ENCODE assay signal across 11 cellular contexts in genomic region chr17:40548491-40548981, GRCh38. TPM values are rescaled to one million over a fixed set of nuclear protein-coding genes. Genes with fewer than 3 reads are reported as not detected.
DNase-seq lines count a peak whose midpoint lies in the region; ATAC-seq and TF ChIP-seq lines count a peak whose summit lies in the region.
"Had no signal": no experiment of that assay in that cellular context is flagged by ENCODE, and none has a peak within 500 bp of the region (broad histone marks: within the 10 kb centered on the region; RNA-seq: fewer than 3 reads in every experiment).

No MANE protein-coding gene starts in this region.

- peak overlapping the region; percentile 31 for H3K27ac Mint-ChIP-seq in neural crest cell (ENCODE audit: unreplicated experiment)

- CTCF ChIA-PET in mammary epithelial cell (lab: Charles Lee; ENCODE audit: low non-redundant PET), result interaction anchor here (0.6 to 1.2 kb wide), 2 partner anchors 11 to 48 kb away, joined by 4 to 6 read pairs; no protein-coding TSS in a partner anchor

- H3K9me3 ChIP-seq in right cardiac atrium (ENCODE audit: control insufficient read depth, low read length) (no peaks in the 10 kb centered on the region), mammary epithelial cell (replicated peaks; ENCODE audit: insufficient read depth, low read length) (no peaks in the 10 kb centered on the region), vagina (no peaks in the 10 kb centered on the region)

- WGBS in right cardiac atrium, result 93% methylated on average over 9 of the region's 9 CpGs
- 72% methylated on average over 9 of the region's 9 CpGs for WGBS in mammary epithelial cell (ENCODE audit: low coverage, missing lambda C conversion rate)

- H3K4me3 ChIP-seq in right cardiac atrium (ENCODE audit: low read length) (no peak overlapping the region), mammary epithelial cell (replicated peaks in 1 of 3; ENCODE audit: insufficient read depth in 1 of 3, low read depth in 2 of 3, low read length in 3 of 3) (no peak overlapping the region), vagina (no peak overlapping the region)

- in situ Hi-C loops in mammary epithelial cell (cut with MboI; ENCODE audit: low sequenced_read_pairs in 2 of 2), result no loop called here

- peaks cover 38% of the 10 kb centered on the region for H3K4me1 Mint-ChIP-seq in neural crest cell

- H3K27ac ChIP-seq in right cardiac atrium (ENCODE audit: low read length) (peak overlapping the region; percentile 60), mammary epithelial cell (ENCODE audit: insufficient read depth, low read depth, low read length) (no peak overlapping the region), vagina (peak overlapping the region; percentile 88)
- H3K27ac ChIP-seq: HL-60 had no signal

- dilution Hi-C loops in mammary epithelial cell (cut with HindIII; ENCODE audit: low sequenced_read_pairs), result no loop called here

- no peaks in the 10 kb centered on the region for H4K20me1 ChIP-seq in mammary epithelial cell (ENCODE audit: insufficient read depth, low read length)

- H3K4me2 ChIP-seq in mammary epithelial cell (ENCODE audit: insufficient read depth, low read depth, low read length), result no peak overlapping the region

- no peaks in the 10 kb centered on the region for H3K36me3 Mint-ChIP-seq in neural crest cell (ENCODE audit: low read depth)

- no peaks in the 10 kb centered on the region for H3K79me2 ChIP-seq in mammary epithelial cell (ENCODE audit: insufficient read depth, low read length)

- H3K9me3 Mint-ChIP-seq in neural crest cell, result no peaks in the 10 kb centered on the region

- H3K4me3 Mint-ChIP-seq in neural crest cell, result no peak overlapping the region

- H2AFZ ChIP-seq in mammary epithelial cell (ENCODE audit: low read depth, low read length), result peak overlapping the region; percentile 2

- H3K27me3 Mint-ChIP-seq in neural crest cell (ENCODE audit: low read depth), result no peaks in the 10 kb centered on the region

- no TSS peak for BruUV-seq in mammary epithelial cell (replicated peaks; lab: Mats Ljungman, UMichigan)

- ATAC-seq in right cardiac atrium (no peak), left ventricle myocardium superior (no peak)

- H3K4me1 ChIP-seq in right cardiac atrium (ENCODE audit: control insufficient read depth, insufficient read depth, low read length) (peaks cover 45% of the 10 kb centered on the region), mammary epithelial cell (ENCODE audit: insufficient read depth, low read length) (peaks cover 33% of the 10 kb centered on the region), vagina (peaks cover 72% of the 10 kb centered on the region)

- no peak for TF ChIP-seq POLR2A in vagina (IDR thresholded peaks at IDR 0.05)

- H3K36me3 ChIP-seq in mammary epithelial cell (ENCODE audit: insufficient read depth, low read length), result no peaks in the 10 kb centered on the region
- H3K36me3 ChIP-seq in vagina, result no peaks in the 10 kb centered on the region

- no peak overlapping the region for H3K9ac ChIP-seq in mammary epithelial cell (ENCODE audit: insufficient read depth, low read length)

- no peak for TF ChIP-seq CTCF in mammary epithelial cell (conservative IDR thresholded peaks at IDR 0.05 in 1 of 2, IDR thresholded peaks at IDR 0.05 in 1 of 2; ENCODE audit: extremely low read depth in 1 of 2, insufficient read depth in 1 of 2, low read depth in 1 of 2, low read length in 2 of 2)
- TF ChIP-seq CTCF in neural crest cell (conservative IDR thresholded peaks at IDR 0.05), result no peak
- TF ChIP-seq CTCF in vagina (IDR thresholded peaks at IDR 0.05), result no peak

- intact Hi-C loops in right cardiac atrium (cut with DNase I) (no loop called here), left ventricle myocardium superior (cut with micrococcal nuclease) (no loop called here), mammary epithelial cell (cut with micrococcal nuclease) (loop anchor here (5.0 kb wide), 1 partner anchor 236 kb away; no protein-coding TSS in a partner anchor), vagina (cut with DNase I) (no loop called here)

- H3K27me3 ChIP-seq in right cardiac atrium (ENCODE audit: control insufficient read depth, insufficient read depth) (no peaks in the 10 kb centered on the region), mammary epithelial cell (ENCODE audit: insufficient read depth, low read length) (no peaks in the 10 kb centered on the region), vagina (no peaks in the 10 kb centered on the region)

- no peak for DNase-seq in right cardiac atrium
- DNase-seq in left ventricle myocardium superior, result no peak
- no peak for DNase-seq in mammary epithelial cell
- DNase-seq in neural crest cell (ENCODE audit: low read depth, low spot score), result no peak
- DNase-seq in vagina (ENCODE audit: extremely low spot score in 2 of 2), result peak in 1 of 2 donors; percentile 84
- no peak for DNase-seq in Ammon's horn (ENCODE audit: low spot score)
- DNase-seq in NCI-H1048 (lab: John Stamatoyannopoulos, UW), result no peak
- no peak for DNase-seq in SKM-1 (lab: John Stamatoyannopoulos, UW; ENCODE audit: unreplicated experiment)
- DNase-seq: NCI-H82 had no signal

RNA-seq across cellular contexts. Expression of gene CCR7, which starts 16.7 kb away (rescaled TPM):
- total RNA-seq in right cardiac atrium, result under 1 TPM in 2 of 4 donors, not detected in 2; 0.19 to 0.20 TPM
- 0.11 TPM for polyA plus RNA-seq in right cardiac atrium
- total RNA-seq in left ventricle myocardium superior, result 0.22 TPM
- under 1 TPM in 1 of 2 donors, not detected in 1; 0.17 TPM for total RNA-seq in mammary epithelial cell
- polyA plus RNA-seq in mammary epithelial cell, result 0.20 TPM
- not detected for polyA minus RNA-seq in mammary epithelial cell
- 0.32 and 0.33 TPM in 2 replicates for total RNA-seq in neural crest cell
- not detected for total RNA-seq in vagina
- total RNA-seq: myocyte had no signal

RNA-seq across cellular contexts. Expression of gene TNS4, which starts 47.1 kb away (rescaled TPM):
- total RNA-seq in right cardiac atrium (under 1 TPM in 1 of 4 donors, not detected in 3; 0.14 TPM), left ventricle myocardium superior (not detected), mammary epithelial cell (100 to 1,000 TPM; 170 to 608 TPM), neural crest cell (not detected in 2 replicates), vagina (296 TPM)
- polyA plus RNA-seq in right cardiac atrium (not detected), mammary epithelial cell (120 TPM)
- polyA minus RNA-seq in mammary epithelial cell, result 1,186 TPM
- total RNA-seq: myocyte had no signal

Comparison
In these comparisons a context has a peak if more than half of its experiments do, and no peak if none do; other contexts are left out.
1. RNA of gene TNS4, which starts 47.1 kb away (total RNA-seq): 170 to 608 TPM in mammary epithelial cell and 296 TPM in vagina (single experiment); 0.14 TPM in right cardiac atrium, not detected in left ventricle myocardium superior (single experiment) and not detected in neural crest cell; every median in the first group is over 100 times any median in the second.